Comparison of ENCODE assay signal across 27 cellular contexts in the genomic region with DNA sequence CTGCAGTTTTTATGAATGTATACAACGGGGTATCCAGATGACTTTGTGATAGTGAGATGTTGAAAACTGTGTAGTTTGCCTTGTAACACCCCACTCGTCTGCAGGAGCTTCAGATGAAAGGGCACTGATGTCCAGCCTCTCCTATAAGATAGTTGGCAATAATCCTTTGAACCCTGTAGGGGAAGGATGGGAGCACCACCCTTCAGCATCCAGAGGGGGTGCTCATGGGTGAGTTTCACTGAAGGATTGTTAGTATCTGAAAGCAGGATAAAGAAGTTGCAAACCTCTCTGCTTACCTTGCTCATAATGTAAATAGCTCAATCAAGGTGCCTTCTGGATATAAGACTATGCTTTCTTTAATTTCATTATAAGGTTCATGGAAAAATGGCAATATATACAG.
"Had no signal": no experiment of that assay in that cellular context is flagged by ENCODE, and none has a peak within 500 bp of the region (broad histone marks: within the 10 kb centered on the region; RNA-seq: fewer than 3 reads in every experiment).

No MANE protein-coding gene starts in this region.

- H3K36me3 Mint-ChIP-seq: activated CD4-positive, alpha-beta memory T cell treated with anti-CD3 and anti-CD28 coated beads for 36 hours; natural killer cell treated with Interleukin-12 subunit alpha and Interleukin-12 subunit beta and Interleukin-15 and Interleukin-18, amount 100 ng/mL, for 72 hours; stimulated activated naive B cell treated with anti-CD40 and anti-IgM and Interleukin-4, amounts not matched to agents 10 μg/mL and 1 μg/mL and 100 μg/mL, for 72 hours had no signal

- H3K9me3 Mint-ChIP-seq: activated CD4-positive, alpha-beta memory T cell treated with anti-CD3 and anti-CD28 coated beads for 36 hours; activated CD4-positive, alpha-beta T cell treated with anti-CD3 and anti-CD28 coated beads, Interleukin-2, amount 10 ng/mL, durations not matched to agents 24 days and 14 days; activated T-cell treated with anti-CD3 and anti-CD28 coated beads, Interleukin-2, amount 50 U/mL, for 4 hours; activated T-helper 17 cell treated with anti-CD3 and anti-CD28 coated beads, Interleukin-2, amount 50 U/mL, for 72 hours; natural killer cell treated with Interleukin-12 subunit alpha and Interleukin-12 subunit beta and Interleukin-15 and Interleukin-18, amount 100 ng/mL, for 72 hours had no signal

- H3K27ac ChIP-seq: esophagus muscularis mucosa, foreskin keratinocyte, heart left ventricle, left lung, lower lobe of right lung, tibial nerve, WERI-Rb-1 had no signal

- H3K36me3 ChIP-seq: esophagus muscularis mucosa, heart left ventricle, left lung, lower lobe of right lung, tibial nerve, WERI-Rb-1 had no signal

- ATAC-seq: activated T-cell treated with anti-CD3 and anti-CD28 coated beads, Interleukin-2, amount 50 U/mL, for 4 hours; activated T-helper 17 cell treated with anti-CD3 and anti-CD28 coated beads, Interleukin-2, amount 50 U/mL, for 72 hours; foreskin keratinocyte; left lung; lower lobe of right lung; mucosa of descending colon; natural killer cell treated with Interleukin-12 subunit alpha and Interleukin-12 subunit beta and Interleukin-15 and Interleukin-18, amount 100 ng/mL, for 72 hours; stimulated activated naive B cell treated with anti-CD40 and anti-IgM and Interleukin-4, amounts not matched to agents 10 μg/mL and 1 μg/mL and 100 μg/mL, for 72 hours had no signal

- H3K4me3 Mint-ChIP-seq: activated CD4-positive, alpha-beta memory T cell treated with anti-CD3 and anti-CD28 coated beads for 36 hours; activated CD4-positive, alpha-beta T cell treated with anti-CD3 and anti-CD28 coated beads, Interleukin-2, amount 10 ng/mL, durations not matched to agents 24 days and 14 days; activated T-cell treated with anti-CD3 and anti-CD28 coated beads, Interleukin-2, amount 50 U/mL, for 4 hours; activated T-helper 17 cell treated with anti-CD3 and anti-CD28 coated beads, Interleukin-2, amount 50 U/mL, for 72 hours; natural killer cell treated with Interleukin-12 subunit alpha and Interleukin-12 subunit beta and Interleukin-15 and Interleukin-18, amount 100 ng/mL, for 72 hours; stimulated activated naive B cell treated with anti-CD40 and anti-IgM and Interleukin-4, amounts not matched to agents 10 μg/mL and 1 μg/mL and 100 μg/mL, for 72 hours had no signal

- H3K27ac Mint-ChIP-seq: activated CD4-positive, alpha-beta memory T cell treated with anti-CD3 and anti-CD28 coated beads for 36 hours; activated CD4-positive, alpha-beta T cell treated with anti-CD3 and anti-CD28 coated beads, Interleukin-2, amount 10 ng/mL, durations not matched to agents 24 days and 14 days; activated T-helper 17 cell treated with anti-CD3 and anti-CD28 coated beads, Interleukin-2, amount 50 U/mL, for 72 hours; stimulated activated naive B cell treated with anti-CD40 and anti-IgM and Interleukin-4, amounts not matched to agents 10 μg/mL and 1 μg/mL and 100 μg/mL, for 72 hours had no signal

- DNase-seq: activated CD4-positive, alpha-beta memory T cell treated with anti-CD3 and anti-CD28 coated beads for 36 hours; activated CD4-positive, alpha-beta T cell treated with anti-CD3 and anti-CD28 coated beads, Interleukin-2, amount 10 ng/mL, durations not matched to agents 24 days and 14 days; activated CD4-positive, CD25-positive, alpha-beta regulatory T cell treated with anti-CD3 and anti-CD28 coated beads, Interleukin-2, amount 50 U/mL, for 72 hours; activated CD8-positive, alpha-beta memory T cell treated with anti-CD3 and anti-CD28 coated beads, Interleukin-2, amount 50 U/mL, for 48 hours; activated gamma-delta T cell treated with Interleukin-2 at 50 U/mL for 16 hours; activated naive CD4-positive, alpha-beta T cell treated with anti-CD3 and anti-CD28 coated beads, Interleukin-2, amount 50 U/mL, for 16 hours; activated T-cell treated with anti-CD3 and anti-CD28 coated beads, Interleukin-2, amount 50 U/mL, for 4 hours; amniotic stem cell; cortex of kidney; left lung; lower lobe of right lung; mesenchymal stem cell; mucosa of descending colon; posterior cingulate gyrus; right cardiac atrium; stimulated activated CD4-positive, alpha-beta T cell treated with anti-CD3 and anti-CD28 coated beads, Interleukin-15, amount 100 ng/mL, for 24 hours; stimulated activated CD4-positive, alpha-beta T cell treated with anti-CD3 and anti-CD28 coated beads, Interleukin-2, amount 100 ng/mL, for 24 hours; stimulated activated naive B cell treated with anti-CD40 and anti-IgM and Interleukin-4, amounts not matched to agents 10 μg/mL and 1 μg/mL and 100 μg/mL, for 72 hours; T-helper 9 cell; WERI-Rb-1 had no signal

- H3K4me1 Mint-ChIP-seq: activated CD4-positive, alpha-beta T cell treated with anti-CD3 and anti-CD28 coated beads, Interleukin-2, amount 10 ng/mL, durations not matched to agents 24 days and 14 days; activated T-helper 17 cell treated with anti-CD3 and anti-CD28 coated beads, Interleukin-2, amount 50 U/mL, for 72 hours; stimulated activated naive B cell treated with anti-CD40 and anti-IgM and Interleukin-4, amounts not matched to agents 10 μg/mL and 1 μg/mL and 100 μg/mL, for 72 hours had no signal

- H3K4me3 ChIP-seq: esophagus muscularis mucosa, heart left ventricle, left lung, lower lobe of right lung, mucosa of descending colon, tibial nerve had no signal

- H3K4me1 ChIP-seq: esophagus muscularis mucosa, foreskin keratinocyte, left lung, lower lobe of right lung, tibial nerve had no signal

- FAIRE-seq: astrocyte had no signal

- H3K9me3 ChIP-seq: esophagus muscularis mucosa, heart left ventricle, left lung, lower lobe of right lung, mucosa of descending colon, tibial nerve had no signal

- H3K27me3 ChIP-seq: esophagus muscularis mucosa, foreskin keratinocyte, heart left ventricle, left lung, tibial nerve had no signal

- H3K27me3 Mint-ChIP-seq: activated CD4-positive, alpha-beta memory T cell treated with anti-CD3 and anti-CD28 coated beads for 36 hours; activated CD4-positive, alpha-beta T cell treated with anti-CD3 and anti-CD28 coated beads, Interleukin-2, amount 10 ng/mL, durations not matched to agents 24 days and 14 days; activated T-helper 17 cell treated with anti-CD3 and anti-CD28 coated beads, Interleukin-2, amount 50 U/mL, for 72 hours; stimulated activated naive B cell treated with anti-CD40 and anti-IgM and Interleukin-4, amounts not matched to agents 10 μg/mL and 1 μg/mL and 100 μg/mL, for 72 hours had no signal
